28 cellular contexts compared by ENCODE assay signal in genomic region chr1:208722592-208722991, GRCh38.
"Had no signal": no experiment of that assay in that cellular context is flagged by ENCODE, and none has a peak within 500 bp of the region (broad histone marks: within the 10 kb centered on the region; RNA-seq: fewer than 3 reads in every experiment).

No MANE protein-coding gene starts in this region.

- H3K27ac ChIP-seq: ascending aorta, breast epithelium, cardiac muscle cell, colonic mucosa had no signal

- H3K4me3 Mint-ChIP-seq: activated CD4-positive, alpha-beta memory T cell treated with anti-CD3 and anti-CD28 coated beads for 36 hours; activated CD4-positive, alpha-beta T cell treated with anti-CD3 and anti-CD28 coated beads for 36 hours; activated CD4-positive, alpha-beta T cell treated with anti-CD3 and anti-CD28 coated beads, Interleukin-2, amount 10 ng/mL, durations not matched to agents 24 days and 14 days; activated CD8-positive, alpha-beta memory T cell treated with anti-CD3 and anti-CD28 coated beads, Interleukin-2, amount 10 ng/mL, durations not matched to agents 7 days and 5 days; activated CD8-positive, alpha-beta T cell treated with anti-CD3 and anti-CD28 coated beads, Interleukin-2, amount 10 ng/mL, durations not matched to agents 7 days and 5 days; activated naive CD4-positive, alpha-beta T cell treated with anti-CD3 and anti-CD28 coated beads for 36 hours; activated naive CD4-positive, alpha-beta T cell treated with anti-CD3 and anti-CD28 coated beads, Interleukin-2, amount 50 U/mL, for 24 hours; activated naive CD8-positive, alpha-beta T cell treated with anti-CD3 and anti-CD28 coated beads, Interleukin-2, amount 10 ng/mL, durations not matched to agents 7 days and 5 days; activated T-helper 1 cell treated with anti-CD3 and anti-CD28 coated beads, Interleukin-12 subunit alpha, Interleukin-12 subunit beta, Interleukin-2, Interleukin-4 antibody, amounts not matched to agents 30 ng/mL and 10 ng/mL and 1 ng/mL, durations not matched to agents 14 hours and 24 hours and 36 hours; brain had no signal

- H3K36me3 ChIP-seq: ascending aorta, breast epithelium, cardiac muscle cell, colonic mucosa had no signal

- H3K4me1 Mint-ChIP-seq: activated CD4-positive, alpha-beta T cell treated with anti-CD3 and anti-CD28 coated beads for 36 hours; activated CD4-positive, alpha-beta T cell treated with anti-CD3 and anti-CD28 coated beads, Interleukin-2, amount 10 ng/mL, durations not matched to agents 24 days and 14 days; activated CD8-positive, alpha-beta memory T cell treated with anti-CD3 and anti-CD28 coated beads, Interleukin-2, amount 10 ng/mL, durations not matched to agents 7 days and 5 days; activated naive CD4-positive, alpha-beta T cell treated with anti-CD3 and anti-CD28 coated beads, Interleukin-2, amount 50 U/mL, for 24 hours; activated naive CD8-positive, alpha-beta T cell treated with anti-CD3 and anti-CD28 coated beads, Interleukin-2, amount 10 ng/mL, durations not matched to agents 7 days and 5 days had no signal

- H3K9me3 Mint-ChIP-seq: activated CD4-positive, alpha-beta T cell treated with anti-CD3 and anti-CD28 coated beads, Interleukin-2, amount 10 ng/mL, durations not matched to agents 24 days and 14 days had no signal

- H3K9me3 ChIP-seq: colonic mucosa had no signal

- H3K36me3 Mint-ChIP-seq: activated CD8-positive, alpha-beta memory T cell treated with anti-CD3 and anti-CD28 coated beads, Interleukin-2, amount 10 ng/mL, durations not matched to agents 7 days and 5 days; activated naive CD4-positive, alpha-beta T cell treated with anti-CD3 and anti-CD28 coated beads, Interleukin-2, amount 50 U/mL, for 24 hours; activated naive CD8-positive, alpha-beta T cell treated with anti-CD3 and anti-CD28 coated beads, Interleukin-2, amount 10 ng/mL, durations not matched to agents 7 days and 5 days had no signal

- ATAC-seq: activated CD4-positive, alpha-beta T cell treated with anti-CD3 and anti-CD28 coated beads for 36 hours; activated CD8-positive, alpha-beta memory T cell treated with anti-CD3 and anti-CD28 coated beads, Interleukin-2, amount 10 ng/mL, durations not matched to agents 7 days and 5 days; activated CD8-positive, alpha-beta T cell treated with anti-CD3 and anti-CD28 coated beads, Interleukin-2, amount 10 ng/mL, durations not matched to agents 7 days and 5 days; esophagus mucosa had no signal

- DNase-seq: activated CD4-positive, alpha-beta memory T cell treated with anti-CD3 and anti-CD28 coated beads for 36 hours; activated CD4-positive, alpha-beta T cell treated with anti-CD3 and anti-CD28 coated beads for 36 hours; activated CD4-positive, alpha-beta T cell treated with anti-CD3 and anti-CD28 coated beads, Interleukin-2, amount 10 ng/mL, durations not matched to agents 24 days and 14 days; activated CD4-positive, CD25-positive, alpha-beta regulatory T cell; activated CD4-positive, CD25-positive, alpha-beta regulatory T cell treated with anti-CD3 and anti-CD28 coated beads, Interleukin-2, amount 50 U/mL, for 72 hours; activated CD8-positive, alpha-beta memory T cell treated with anti-CD3 and anti-CD28 coated beads, Interleukin-2, amount 10 ng/mL, durations not matched to agents 7 days and 5 days; activated CD8-positive, alpha-beta memory T cell treated with anti-CD3 and anti-CD28 coated beads, Interleukin-2, amount 50 U/mL, for 4 hours; activated CD8-positive, alpha-beta T cell treated with anti-CD3 and anti-CD28 coated beads, Interleukin-2, amount 10 ng/mL, durations not matched to agents 7 days and 5 days; activated effector memory CD4-positive, alpha-beta T cell treated with anti-CD3 and anti-CD28 coated beads, Interleukin-2, amount 50 U/mL, for 16 hours; activated naive CD4-positive, alpha-beta T cell treated with anti-CD3 and anti-CD28 coated beads for 36 hours; activated naive CD8-positive, alpha-beta T cell treated with anti-CD3 and anti-CD28 coated beads, Interleukin-2, amount 10 ng/mL, durations not matched to agents 7 days and 5 days; activated T-cell treated with anti-CD3 and anti-CD28 coated beads, Interleukin-2, amount 50 U/mL, for 1 hour; activated T-cell treated with anti-CD3 and anti-CD28 coated beads, Interleukin-2, amount 50 U/mL, for 48 hours; central memory CD4-positive, alpha-beta T cell; cerebellar nuclear complex; colonic mucosa; effector CD8-positive, alpha-beta T cell; foreskin fibroblast; head of caudate nucleus; hippocampal formation had no signal

- H3K4me3 ChIP-seq: ascending aorta, breast epithelium, cardiac muscle cell, colonic mucosa had no signal

- H3K27me3 Mint-ChIP-seq: activated CD4-positive, alpha-beta T cell treated with anti-CD3 and anti-CD28 coated beads, Interleukin-2, amount 10 ng/mL, durations not matched to agents 24 days and 14 days; activated CD8-positive, alpha-beta memory T cell treated with anti-CD3 and anti-CD28 coated beads, Interleukin-2, amount 10 ng/mL, durations not matched to agents 7 days and 5 days; activated naive CD4-positive, alpha-beta T cell treated with anti-CD3 and anti-CD28 coated beads, Interleukin-2, amount 50 U/mL, for 24 hours; activated naive CD8-positive, alpha-beta T cell treated with anti-CD3 and anti-CD28 coated beads, Interleukin-2, amount 10 ng/mL, durations not matched to agents 7 days and 5 days; brain had no signal

- H3K27me3 ChIP-seq: ascending aorta, breast epithelium, cardiac muscle cell, colonic mucosa had no signal

- H3K27ac Mint-ChIP-seq: activated CD4-positive, alpha-beta memory T cell treated with anti-CD3 and anti-CD28 coated beads for 36 hours; activated CD4-positive, alpha-beta T cell treated with anti-CD3 and anti-CD28 coated beads for 36 hours; activated CD4-positive, alpha-beta T cell treated with anti-CD3 and anti-CD28 coated beads, Interleukin-2, amount 10 ng/mL, durations not matched to agents 24 days and 14 days; activated CD8-positive, alpha-beta memory T cell treated with anti-CD3 and anti-CD28 coated beads, Interleukin-2, amount 10 ng/mL, durations not matched to agents 7 days and 5 days; activated CD8-positive, alpha-beta T cell treated with anti-CD3 and anti-CD28 coated beads, Interleukin-2, amount 10 ng/mL, durations not matched to agents 7 days and 5 days; activated naive CD4-positive, alpha-beta T cell treated with anti-CD3 and anti-CD28 coated beads for 36 hours; activated naive CD4-positive, alpha-beta T cell treated with anti-CD3 and anti-CD28 coated beads, Interleukin-2, amount 50 U/mL, for 24 hours; activated naive CD8-positive, alpha-beta T cell treated with anti-CD3 and anti-CD28 coated beads, Interleukin-2, amount 10 ng/mL, durations not matched to agents 7 days and 5 days; activated T-helper 1 cell treated with anti-CD3 and anti-CD28 coated beads, Interleukin-12 subunit alpha, Interleukin-12 subunit beta, Interleukin-2, Interleukin-4 antibody, amounts not matched to agents 30 ng/mL and 10 ng/mL and 1 ng/mL, durations not matched to agents 14 hours and 24 hours and 36 hours; activated T-helper 2 cell treated with anti-CD3 and anti-CD28 coated beads, Interferon-gamma antibody, Interleukin-2, Interleukin-4, amounts not matched to agents 10 μg/mL and 5 μg/mL and 100 μg/mL, durations not matched to agents 14 hours and 24 hours and 36 hours; brain had no signal

- H3K4me1 ChIP-seq: ascending aorta, breast epithelium, colonic mucosa had no signal
